In genomic region chr4:15084780-15085179, GRCh38 we compare ENCODE assay signal across 32 cellular contexts.
"Had no signal": no experiment of that assay in that cellular context is flagged by ENCODE, and none has a peak within 500 bp of the region (broad histone marks: within the 10 kb centered on the region; RNA-seq: fewer than 3 reads in every experiment).

No MANE protein-coding gene starts in this region.

- H3K4me3 ChIP-seq: cardiac muscle cell, colonic mucosa, esophagus squamous epithelium had no signal

- H3K9me3 ChIP-seq: colonic mucosa, esophagus squamous epithelium had no signal

- ATAC-seq: activated CD4-positive, CD25-positive, alpha-beta regulatory T cell treated with anti-CD3 and anti-CD28 coated beads, Interleukin-2, amount 50 U/mL, for 24 hours; activated CD8-positive, alpha-beta T cell treated with anti-CD3 and anti-CD28 coated beads for 36 hours; activated T-cell treated with anti-CD3 and anti-CD28 coated beads, Interleukin-2, amount 50 U/mL, for 4 hours; activated T-helper 17 cell treated with anti-CD3 and anti-CD28 coated beads, Interleukin-2, amount 50 U/mL, for 72 hours; T-helper 17 cell had no signal

- H3K27me3 ChIP-seq: brain microvascular endothelial cell, cardiac muscle cell, colonic mucosa, esophagus squamous epithelium had no signal

- H3K27ac ChIP-seq: brain microvascular endothelial cell, cardiac muscle cell, colonic mucosa, esophagus squamous epithelium, WERI-Rb-1 had no signal

- DNase-seq: activated B cell treated with CpG ODN at 0.5 μM for 24 hours; activated CD4-positive, alpha-beta T cell treated with anti-CD3 and anti-CD28 coated beads for 48 hours; activated CD4-positive, alpha-beta T cell treated with anti-CD3 and anti-CD28 coated beads, Interleukin-2, amount 50 U/mL, for 1 hour; activated CD4-positive, alpha-beta T cell treated with anti-CD3 and anti-CD28 coated beads, Interleukin-2, amount 50 U/mL, for 48 hours; activated CD8-positive, alpha-beta memory T cell treated with anti-CD3 and anti-CD28 coated beads for 24 hours; activated CD8-positive, alpha-beta T cell treated with anti-CD3 and anti-CD28 coated beads for 36 hours; activated effector memory CD4-positive, alpha-beta T cell treated with Interleukin-2 at 50 U/mL for 16 hours; activated gamma-delta T cell treated with Interleukin-2 at 50 U/mL for 16 hours; activated naive CD4-positive, alpha-beta T cell treated with anti-CD3 and anti-CD28 coated beads, Interleukin-2, amount 50 U/mL, for 16 hours; activated naive CD4-positive, alpha-beta T cell treated with Interleukin-2 at 50 U/mL for 16 hours; activated T-cell treated with anti-CD3 and anti-CD28 coated beads, Interleukin-2, amount 50 U/mL, for 4 hours; amniotic stem cell; anterior cingulate cortex; brain microvascular endothelial cell; central memory CD4-positive, alpha-beta T cell; cerebellar nuclear complex; colonic mucosa; effector CD8-positive, alpha-beta T cell; erythroblast; esophagus squamous epithelium; head of caudate nucleus; T-helper 1 cell; T-helper 17 cell; T1000; WERI-Rb-1 had no signal

- FAIRE-seq: astrocyte, endometrium, endothelial cell of umbilical vein, frontal cortex had no signal

- H3K36me3 ChIP-seq: brain microvascular endothelial cell, cardiac muscle cell, colonic mucosa, esophagus squamous epithelium, WERI-Rb-1 had no signal

- H3K4me1 ChIP-seq: colonic mucosa had no signal
